Comparison of ENCODE assay signal across 29 cellular contexts in the genomic region with DNA sequence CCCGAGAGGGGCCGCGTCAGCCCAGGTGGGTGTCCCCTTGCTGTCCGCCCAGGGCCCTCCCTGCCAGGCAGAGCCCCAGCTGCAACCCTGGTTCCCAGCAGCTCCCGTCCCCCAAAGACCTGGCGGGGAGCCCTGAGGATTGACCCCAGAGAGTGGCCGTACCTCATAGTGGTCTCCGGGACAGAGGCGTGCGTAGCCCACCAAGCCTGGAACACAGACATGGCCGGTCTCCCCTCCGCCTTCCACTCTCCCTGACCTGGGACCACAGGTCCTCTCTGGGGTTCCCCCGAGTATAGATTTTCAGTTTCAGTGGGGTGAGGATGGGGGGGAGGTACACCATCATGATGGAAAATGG.
"Had no signal": no experiment of that assay in that cellular context is flagged by ENCODE, and none has a peak within 500 bp of the region (broad histone marks: within the 10 kb centered on the region; RNA-seq: fewer than 3 reads in every experiment).

No MANE protein-coding gene starts in this region.

- DNase-seq: hypothalamus; immature natural killer cell; kidney; left colon; left lung; lower lobe of right lung; mammary epithelial cell; mesenchymal stem cell; naive thymus-derived CD8-positive, alpha-beta T cell; occipital lobe; ovary; right lobe of liver; stimulated activated CD4-positive, alpha-beta T cell treated with anti-CD3 and anti-CD28 coated beads, Interleukin-1b, Interleukin-23, amount 100 ng/mL, for 48 hours; stimulated activated CD4-positive, alpha-beta T cell treated with anti-CD3 and anti-CD28 coated beads, Interleukin-2, amount 100 ng/mL, for 48 hours; stimulated activated CD4-positive, alpha-beta T cell treated with anti-CD3 and anti-CD28 coated beads, Interleukin-4, amount 100 ng/mL, for 4 hours; stimulated activated CD8-positive, alpha-beta memory T cell treated with anti-CD3 and anti-CD28 coated beads, Interleukin-4, amount 100 ng/mL, for 48 hours; stimulated activated naive B cell treated with anti-CD40 and anti-IgM and Interleukin-4, amounts not matched to agents 10 μg/mL and 1 μg/mL and 100 μg/mL, for 72 hours; substantia nigra; uterus had no signal

- H3K4me3 Mint-ChIP-seq: immature natural killer cell; naive thymus-derived CD8-positive, alpha-beta T cell; nephron; neural crest cell; stimulated activated naive B cell treated with anti-CD40 and anti-IgM and Interleukin-4, amounts not matched to agents 10 μg/mL and 1 μg/mL and 100 μg/mL, for 72 hours; stimulated activated naive CD8-positive, alpha-beta T cell treated with anti-CD3 and anti-CD28 coated beads, Interleukin-15, Interleukin-2, amounts not matched to agents 100 ng/mL and 50 ng/mL, for 24 hours; type B pancreatic cell had no signal

- H3K36me3 Mint-ChIP-seq: immature natural killer cell; naive thymus-derived CD8-positive, alpha-beta T cell; stimulated activated naive B cell treated with anti-CD40 and anti-IgM and Interleukin-4, amounts not matched to agents 10 μg/mL and 1 μg/mL and 100 μg/mL, for 72 hours; type B pancreatic cell had no signal

- H3K4me1 ChIP-seq: left lung, lower lobe of right lung, right atrium auricular region, tibial nerve, uterus had no signal

- H3K27ac ChIP-seq: left lung, lower lobe of right lung, neutrophil, ovary, right atrium auricular region, right lobe of liver, tibial nerve, uterus had no signal

- H3K27me3 ChIP-seq: left lung, neutrophil, ovary, right atrium auricular region, right lobe of liver, tibial nerve, uterus had no signal

- FAIRE-seq: islet of Langerhans, kidney had no signal

- H3K4me1 Mint-ChIP-seq: immature natural killer cell; naive thymus-derived CD8-positive, alpha-beta T cell; nephron; stimulated activated naive B cell treated with anti-CD40 and anti-IgM and Interleukin-4, amounts not matched to agents 10 μg/mL and 1 μg/mL and 100 μg/mL, for 72 hours had no signal

- H3K4me3 ChIP-seq: left lung, lower lobe of right lung, ovary, right atrium auricular region, right lobe of liver, smooth muscle cell, tibial nerve, uterus had no signal

- H3K27me3 Mint-ChIP-seq: progenitor cell of endocrine pancreas, type B pancreatic cell had no signal

- H3K9me3 ChIP-seq: left lung, lower lobe of right lung, neutrophil, ovary, right atrium auricular region, right lobe of liver, tibial nerve, uterus had no signal

- H3K4me2 ChIP-seq: smooth muscle cell had no signal

- ATAC-seq: left colon; left lung; naive thymus-derived CD8-positive, alpha-beta T cell; stimulated activated naive B cell treated with anti-CD40 and anti-IgM and Interleukin-4, amounts not matched to agents 10 μg/mL and 1 μg/mL and 100 μg/mL, for 72 hours had no signal

- H3K27ac Mint-ChIP-seq: immature natural killer cell; naive thymus-derived CD8-positive, alpha-beta T cell; nephron; progenitor cell of endocrine pancreas; stimulated activated naive B cell treated with anti-CD40 and anti-IgM and Interleukin-4, amounts not matched to agents 10 μg/mL and 1 μg/mL and 100 μg/mL, for 72 hours; stimulated activated naive CD8-positive, alpha-beta T cell treated with anti-CD3 and anti-CD28 coated beads, Interleukin-15, Interleukin-2, amounts not matched to agents 100 ng/mL and 50 ng/mL, for 24 hours; type B pancreatic cell had no signal

- H3K36me3 ChIP-seq: left lung, lower lobe of right lung, neutrophil, ovary, right atrium auricular region, right lobe of liver, uterus had no signal

- H3K9me3 Mint-ChIP-seq: immature natural killer cell; naive thymus-derived CD8-positive, alpha-beta T cell; nephron; neural crest cell; stimulated activated naive B cell treated with anti-CD40 and anti-IgM and Interleukin-4, amounts not matched to agents 10 μg/mL and 1 μg/mL and 100 μg/mL, for 72 hours; stimulated activated naive CD8-positive, alpha-beta T cell treated with anti-CD3 and anti-CD28 coated beads, Interleukin-15, Interleukin-2, amounts not matched to agents 100 ng/mL and 50 ng/mL, for 24 hours; type B pancreatic cell had no signal
